ENCODE assay signal across 18 cellular contexts in the genomic region with DNA sequence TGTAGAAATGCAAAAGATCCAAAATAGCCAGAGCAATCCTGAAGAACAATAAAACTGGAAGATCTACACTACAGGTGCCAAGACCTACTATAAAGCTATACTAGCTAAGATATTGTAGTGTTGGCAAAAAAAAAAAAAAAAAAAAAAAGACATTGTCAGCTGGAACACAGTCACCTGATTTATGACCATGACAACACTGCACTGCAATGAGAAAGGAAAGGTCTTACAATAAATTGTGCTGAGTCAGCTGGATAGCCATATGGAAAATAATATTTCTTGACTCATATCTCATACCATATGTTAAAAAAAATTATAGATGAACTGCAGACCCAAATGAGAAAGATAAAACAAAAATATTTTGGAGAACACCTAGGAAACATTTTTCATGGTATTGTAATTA. TPM values are rescaled to one million over a fixed set of nuclear protein-coding genes. Genes with fewer than 3 reads are reported as not detected.
"Had no signal": no experiment of that assay in that cellular context is flagged by ENCODE, and none has a peak within 500 bp of the region (broad histone marks: within the 10 kb centered on the region; RNA-seq: fewer than 3 reads in every experiment).

No MANE protein-coding gene starts in this region.

- H3K9me3 ChIP-seq: ascending aorta, breast epithelium, prostate gland had no signal

- ATAC-seq: activated CD4-positive, alpha-beta T cell treated with anti-CD3 and anti-CD28 coated beads for 36 hours; right cardiac atrium; stimulated activated naive CD8-positive, alpha-beta T cell treated with anti-CD3 and anti-CD28 coated beads, Interleukin-15, Interleukin-2, amounts not matched to agents 100 U/mL and 50 U/mL, for 24 hours had no signal

- H3K27ac ChIP-seq: ascending aorta, breast epithelium, prostate gland had no signal

- H3K27me3 ChIP-seq: ascending aorta, breast epithelium had no signal

- FAIRE-seq: kidney had no signal

- H3K4me1 ChIP-seq: ascending aorta, breast epithelium, prostate gland had no signal

- H3K4me3 ChIP-seq: ascending aorta, breast epithelium, prostate gland had no signal

- H3K36me3 ChIP-seq: ascending aorta, breast epithelium, prostate gland had no signal

- DNase-seq: activated CD4-positive, alpha-beta memory T cell treated with anti-CD3 and anti-CD28 coated beads for 36 hours; activated CD4-positive, alpha-beta T cell treated with anti-CD3 and anti-CD28 coated beads for 36 hours; activated naive CD4-positive, alpha-beta T cell treated with anti-CD3 and anti-CD28 coated beads, Interleukin-2, amount 10 ng/mL, durations not matched to agents 7 days and 5 days; activated T-cell treated with anti-CD3 and anti-CD28 coated beads, Interleukin-2, amount 50 U/mL, for 24 hours; cerebellar nuclear complex; dermis blood vessel endothelial cell; hippocampal formation; kidney; nephron progenitor cell; right cardiac atrium; stimulated activated naive CD8-positive, alpha-beta T cell treated with anti-CD3 and anti-CD28 coated beads, Interleukin-15, Interleukin-2, amounts not matched to agents 100 U/mL and 50 U/mL, for 24 hours had no signal

RNA-seq across cellular contexts. Expression of a gene that starts 3.1 kb away (rescaled TPM):
- total RNA-seq: activated CD4-positive, alpha-beta memory T cell treated with anti-CD3 and anti-CD28 coated beads for 36 hours; activated CD4-positive, alpha-beta T cell treated with anti-CD3 and anti-CD28 coated beads for 36 hours; ascending aorta; breast epithelium; dermis blood vessel endothelial cell; epithelial cell of proximal tubule; kidney; lower leg skin; mesenteric fat pad; omental fat pad; prostate gland; right cardiac atrium had no signal
- polyA plus RNA-seq: right cardiac atrium had no signal

RNA-seq across cellular contexts. Expression of a gene that starts 38.3 kb away (rescaled TPM):
- total RNA-seq: activated CD4-positive, alpha-beta memory T cell treated with anti-CD3 and anti-CD28 coated beads for 36 hours; activated CD4-positive, alpha-beta T cell treated with anti-CD3 and anti-CD28 coated beads for 36 hours; ascending aorta; breast epithelium; dermis blood vessel endothelial cell; epithelial cell of proximal tubule; kidney; lower leg skin; mesenteric fat pad; omental fat pad; prostate gland; right cardiac atrium had no signal
- polyA plus RNA-seq: right cardiac atrium had no signal
